10 cellular contexts compared by ENCODE assay signal in genomic region chr5:60287174-60287771, GRCh38.
A peak's percentile ranks its signal among the peaks of the same experiment; 100 is the strongest.
DNase-seq lines count a peak whose midpoint lies in the region; ATAC-seq, FAIRE-seq and TF ChIP-seq lines count a peak whose summit lies in the region.
"Had no signal": no experiment of that assay in that cellular context is flagged by ENCODE, and none has a peak within 500 bp of the region (broad histone marks: within the 10 kb centered on the region; RNA-seq: fewer than 3 reads in every experiment).

No MANE protein-coding gene starts in this region.

- CTCF ChIA-PET in A549 (lab: Yijun Ruan, JAX): interaction anchor here (0.7 to 4.8 kb wide), 5 partner anchors 11 to 478 kb away, joined by 3 to 26 read pairs (median 8); no protein-coding TSS in a partner anchor
- CTCF ChIA-PET in activated B cell treated with CpG ODN at 0.5 μM for 24 hours (lab: Charles Lee): interaction anchor here (1.9 to 2.2 kb wide), 4 partner anchors 8 to 476 kb away, joined by 5 to 12 read pairs (median 9); no protein-coding TSS in a partner anchor

- DNase-seq in A549 (ENCODE audit: low read depth in 1 of 2, low spot score in 1 of 2) (peak; percentile 18 to 88), GF-D8 (lab: John Stamatoyannopoulos, UW) (peak; percentile 69), NCI-H1436 treated with DMSO at 0.1 percent for 48 hours (lab: John Stamatoyannopoulos, UW) (peak; percentile 33), activated B cell treated with CpG ODN at 0.5 μM for 24 hours (no peak), kidney (no peak), T-helper 9 cell (no peak), NCI-H2196 treated with DMSO at 0.1 percent for 48 hours (lab: John Stamatoyannopoulos, UW; ENCODE audit: unreplicated experiment) (no peak)

- H3K4me1 Mint-ChIP-seq in activated B cell treated with CpG ODN at 0.5 μM for 24 hours: no peaks in the 10 kb centered on the region
- H3K4me1 Mint-ChIP-seq: IgD-negative memory B cell had no signal

- H3K4me1 ChIP-seq in A549 (no peaks in the 10 kb centered on the region), kidney (ENCODE audit: control insufficient read depth in 1 of 2, insufficient read depth in 1 of 2, low read depth in 1 of 2, low read length in 2 of 2) (no peaks in the 10 kb centered on the region)
- H3K4me1 ChIP-seq: parathyroid adenoma had no signal

- peaks cover 6% of the 10 kb centered on the region for H3K27me3 Mint-ChIP-seq in activated B cell treated with CpG ODN at 0.5 μM for 24 hours

- WGBS in A549 (ENCODE audit: missing lambda C conversion rate): 33% methylated on average over 5 of the region's 5 CpGs

- intact Hi-C loops in activated B cell treated with CpG ODN at 0.5 μM for 24 hours (cut with micrococcal nuclease) (loop anchor here (1.0 kb wide), 1 partner anchor 477 kb away; no protein-coding TSS in a partner anchor), kidney (cut with DNase I) (no loop called here)

- no peaks in the 10 kb centered on the region for H3K36me3 ChIP-seq in kidney (ENCODE audit: control insufficient read depth in 1 of 2, insufficient read depth in 2 of 2, low read length in 2 of 2)

- H3K27ac ChIP-seq in A549 (no peak overlapping the region), kidney (ENCODE audit: low read depth in 2 of 2, low read length in 2 of 2) (no peak overlapping the region)
- H3K27ac ChIP-seq: parathyroid adenoma had no signal

- peak; percentile 87 to 96 for ATAC-seq in A549
- peak; percentile 85 for ATAC-seq in HG02610 (IDR thresholded peaks at IDR 0.05; ENCODE audit: unreplicated experiment)
- peak; percentile 60 for ATAC-seq in activated B cell treated with CpG ODN at 0.5 μM for 24 hours (ENCODE audit: low read depth)

- TF ChIP-seq POLR2A in A549 (IDR thresholded peaks at IDR 0.05; ENCODE audit: low read length): no peak

- no peak overlapping the region for H3K9ac ChIP-seq in kidney (ENCODE audit: low read length in 2 of 2)
- H3K9ac ChIP-seq: parathyroid adenoma had no signal

- H3K4me3 Mint-ChIP-seq in activated B cell treated with CpG ODN at 0.5 μM for 24 hours: no peak overlapping the region
- H3K4me3 Mint-ChIP-seq: IgD-negative memory B cell had no signal

- H3K27ac Mint-ChIP-seq in activated B cell treated with CpG ODN at 0.5 μM for 24 hours: no peak overlapping the region
- H3K27ac Mint-ChIP-seq: IgD-negative memory B cell had no signal

- no peak for TF ChIP-seq EP300 in A549 (IDR thresholded peaks at IDR 0.05)

- H3K4me3 ChIP-seq in A549 (no peak overlapping the region), kidney (ENCODE audit: low read length in 2 of 2) (no peak overlapping the region)

- H3K36me3 Mint-ChIP-seq in activated B cell treated with CpG ODN at 0.5 μM for 24 hours (ENCODE audit: low read depth): no peaks in the 10 kb centered on the region
- H3K36me3 Mint-ChIP-seq: IgD-negative memory B cell had no signal

- H3K9me3 ChIP-seq in A549 (no peaks in the 10 kb centered on the region), kidney (ENCODE audit: control insufficient read depth in 1 of 2, low read length in 2 of 2) (no peaks in the 10 kb centered on the region)

- peak; percentile 60 for TF ChIP-seq CTCF in A549 (IDR thresholded peaks at IDR 0.05)
- no peak for TF ChIP-seq CTCF in activated B cell treated with CpG ODN at 0.5 μM for 24 hours (IDR thresholded peaks at IDR 0.05)
- TF ChIP-seq CTCF in kidney (IDR thresholded peaks at IDR 0.05; ENCODE audit: borderline replicate concordance, extremely low read depth, insufficient read depth): peak; percentile 53

- POLR2A ChIA-PET in A549 (lab: Yijun Ruan, JAX): no interaction called here
- POLR2A ChIA-PET in activated B cell treated with CpG ODN at 0.5 μM for 24 hours (lab: Charles Lee): no interaction called here

- no peak overlapping the region for H3K4me2 ChIP-seq in A549

- H3K9me3 Mint-ChIP-seq in activated B cell treated with CpG ODN at 0.5 μM for 24 hours: no peaks in the 10 kb centered on the region
- H3K9me3 Mint-ChIP-seq: IgD-negative memory B cell had no signal

- TF ChIP-seq RAD21 in A549 (conservative IDR thresholded peaks at IDR 0.05 in 1 of 2, IDR thresholded peaks at IDR 0.05 in 1 of 2): peak; percentile 61 to 83

- FAIRE-seq in A549 (lab: Jason Lieb, UNC): no peak
- no peak for FAIRE-seq in kidney (lab: Jason Lieb, UNC)

TF ChIP-seq in A549, 52 proteins besides CTCF, POLR2A, EP300 and RAD21:
- no peak for TF ChIP-seq KDM5A (IDR thresholded peaks at IDR 0.05)
- peak; percentile 51; the same call in 2 of the 3 replicates for TF ChIP-seq SMC3 (IDR thresholded peaks at IDR 0.05)
TF ChIP-seq in A549: peak in this region for 1.

Comparison
In these comparisons a context has a peak if more than half of its experiments do, and no peak if none do; other contexts are left out.
1. DNase-seq: peak in A549 (2 of 2), GF-D8 (single experiment) and NCI-H1436 treated with DMSO at 0.1 percent for 48 hours (single experiment); none in activated B cell treated with CpG ODN at 0.5 μM for 24 hours (single experiment), kidney (single experiment), T-helper 9 cell (single experiment) and NCI-H2196 treated with DMSO at 0.1 percent for 48 hours (single experiment).
2. Peak in every context shown above with its lines, with median percentiles within 50 percentile points of each other: ATAC-seq.